In genomic region chr10:30782543-30783461, GRCh38 we compare ENCODE assay signal across 7 cellular contexts.
DNase-seq lines count a peak whose midpoint lies in the region; ATAC-seq lines count a peak whose summit lies in the region.

No MANE protein-coding gene starts in this region.

- peak overlapping the region; percentile 37 to 88 for H3K27ac ChIP-seq in mucosa of rectum (ENCODE audit: low read depth in 2 of 2, low read length in 2 of 2)

- no peak overlapping the region for H3K4me3 ChIP-seq in mucosa of rectum (ENCODE audit: low read length in 2 of 2)

- H3K9me3 ChIP-seq in mucosa of rectum (ENCODE audit: control insufficient read depth in 2 of 2, low read length in 2 of 2): no peaks in the 10 kb centered on the region

- no peaks in the 10 kb centered on the region for H3K36me3 ChIP-seq in mucosa of rectum (ENCODE audit: control insufficient read depth in 2 of 2, insufficient read depth in 2 of 2, low read length in 2 of 2)

- no peak overlapping the region for H3K9ac ChIP-seq in mucosa of rectum (ENCODE audit: low read depth in 1 of 2, low read length in 2 of 2)

- ATAC-seq in GM19023 (IDR thresholded peaks at IDR 0.05; ENCODE audit: unreplicated experiment): peak; percentile 56
- peak; percentile 55 for ATAC-seq in HG03097 (IDR thresholded peaks at IDR 0.05; ENCODE audit: low FRiP score, unreplicated experiment)

- no peaks in the 10 kb centered on the region for H3K27me3 ChIP-seq in mucosa of rectum (ENCODE audit: control insufficient read depth in 2 of 2, insufficient read depth in 2 of 2, low read length in 2 of 2)

- peak; percentile 22 for DNase-seq in UCSD-AML1 (lab: John Stamatoyannopoulos, UW; ENCODE audit: unreplicated experiment)
- no peak for DNase-seq in cerebellar nuclear complex (lab: John Stamatoyannopoulos, UW)
- DNase-seq in COLO829 (ENCODE audit: low spot score): no peak
- DNase-seq in NCI-H2196 treated with DMSO at 0.1 percent for 48 hours (lab: John Stamatoyannopoulos, UW; ENCODE audit: unreplicated experiment): no peak

- peaks cover 5 to 6% of the 10 kb centered on the region in 2 donors for H3K4me1 ChIP-seq in mucosa of rectum (ENCODE audit: control insufficient read depth in 2 of 2, insufficient read depth in 2 of 2, low read length in 2 of 2)
